Comparison of ENCODE assay signal across 1 cellular context in the genomic region with DNA sequence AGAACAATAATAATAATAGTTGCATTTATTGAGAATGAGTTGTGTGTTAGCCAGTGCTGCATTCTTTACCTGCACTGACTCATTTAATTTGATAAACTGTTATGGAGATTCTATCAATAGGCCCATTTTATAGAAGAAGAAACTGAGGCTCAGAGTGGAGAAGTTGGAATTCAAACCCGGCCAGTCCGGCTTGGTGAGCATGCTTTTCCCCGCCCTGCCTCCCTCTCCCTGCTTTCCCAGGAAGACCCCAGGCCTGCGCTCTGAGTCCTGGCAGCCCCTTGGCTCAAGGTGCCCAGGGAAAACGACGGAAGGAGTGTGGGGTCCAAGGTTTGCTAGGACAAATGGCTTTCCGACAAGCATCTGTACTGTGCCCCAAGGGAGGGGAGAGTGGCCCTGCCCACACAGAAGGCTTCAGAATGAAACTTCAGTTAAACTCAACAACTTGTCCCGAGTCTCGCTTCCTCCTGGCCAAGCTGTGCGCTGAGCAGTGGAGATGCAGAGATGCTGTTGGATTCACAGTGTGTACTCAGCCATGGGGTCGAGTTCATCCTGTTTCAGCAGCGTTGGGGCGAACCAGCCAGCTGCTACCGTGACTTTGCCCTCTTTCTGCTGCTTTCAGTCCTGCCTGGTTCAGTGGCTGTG.
TF ChIP-seq lines count a peak whose summit lies in the region.

No MANE protein-coding gene starts in this region.

TF ChIP-seq in K562, 482 proteins besides CTCF, POLR2A, EP300 and RAD21:
- TF ChIP-seq MED1 (CRISPR knock-in tag; IDR thresholded peaks at IDR 0.05; ENCODE audit: borderline replicate concordance), result no peak
- TF ChIP-seq SRF (CRISPR knock-in tag; IDR thresholded peaks at IDR 0.05), result no peak
- TF ChIP-seq FOXK1 (CRISPR knock-in tag; IDR thresholded peaks at IDR 0.05; ENCODE audit: borderline replicate concordance), result no peak
- no peak for TF ChIP-seq FOXK2 (conservative IDR thresholded peaks at IDR 0.05 in 1 of 2, IDR thresholded peaks at IDR 0.05 in 1 of 2; ENCODE audit: low read depth in 2 of 2)
- TF ChIP-seq NR3C1 (CRISPR knock-in tag; IDR thresholded peaks at IDR 0.05), result peak; percentile 43; the same call in 1 of the 2 replicates
- no peak for TF ChIP-seq JUND (IDR thresholded peaks at IDR 0.05; ENCODE audit: borderline replicate concordance, low read depth, low read length)
- peak; percentile 7; the same call in 1 of the 3 replicates for TF ChIP-seq JUND (tag; IDR thresholded peaks at IDR 0.05; ENCODE audit: borderline replicate concordance, low read depth, low read length)
- TF ChIP-seq NR2C2 (CRISPR knock-in tag; IDR thresholded peaks at IDR 0.05), result no peak
- TF ChIP-seq NR2C2 (tag; IDR thresholded peaks at IDR 0.05), result no peak
- 0 out of 2 replicates have a peak, but pooled peaks have one; percentile 9 for TF ChIP-seq DPF2 (IDR thresholded peaks at IDR 0.05)
- no peak for TF ChIP-seq SMARCB1 (IDR thresholded peaks at IDR 0.05; ENCODE audit: insufficient read length, low read depth)
- peak; percentile 87 for TF ChIP-seq SMARCA5 (IDR thresholded peaks at IDR 0.05)
- no peak for TF ChIP-seq ZNF561 (CRISPR knock-in tag; conservative IDR thresholded peaks at IDR 0.05)
- TF ChIP-seq ZNF324 (CRISPR knock-in tag; IDR thresholded peaks at IDR 0.05), result no peak
- TF ChIP-seq HNRNPLL (IDR thresholded peaks at IDR 0.05; ENCODE audit: low read depth, low read length, poor library complexity, severe bottlenecking), result no peak
- TF ChIP-seq RBFOX2 (IDR thresholded peaks at IDR 0.05; ENCODE audit: low read depth, low read length), result no peak
- 0 out of 2 replicates have a peak, but pooled peaks have one; percentile 3 for TF ChIP-seq ATF7 (IDR thresholded peaks at IDR 0.05)
- 0 out of 2 replicates have a peak, but pooled peaks have one; percentile 32 for TF ChIP-seq CBX1 (IDR thresholded peaks at IDR 0.05; ENCODE audit: low read depth)
- no peak for TF ChIP-seq ZNF232 (CRISPR knock-in tag; IDR thresholded peaks at IDR 0.05)
- TF ChIP-seq ZNF184 (CRISPR knock-in tag; IDR thresholded peaks at IDR 0.05), result no peak
- no peak for TF ChIP-seq POLR2AphosphoS2 (IDR thresholded peaks at IDR 0.05; ENCODE audit: low read length)
- 0 out of 2 replicates have a peak, but pooled peaks have one; percentile 7 for TF ChIP-seq GATAD2B (IDR thresholded peaks at IDR 0.05; ENCODE audit: borderline replicate concordance)
- TF ChIP-seq ZC3H8 (IDR thresholded peaks at IDR 0.05), result no peak
- no peak for TF ChIP-seq ZNF717 (CRISPR knock-in tag; IDR thresholded peaks at IDR 0.05)
- peak; percentile 99 for TF ChIP-seq BCOR (IDR thresholded peaks at IDR 0.05)
- TF ChIP-seq, protein P1, sequence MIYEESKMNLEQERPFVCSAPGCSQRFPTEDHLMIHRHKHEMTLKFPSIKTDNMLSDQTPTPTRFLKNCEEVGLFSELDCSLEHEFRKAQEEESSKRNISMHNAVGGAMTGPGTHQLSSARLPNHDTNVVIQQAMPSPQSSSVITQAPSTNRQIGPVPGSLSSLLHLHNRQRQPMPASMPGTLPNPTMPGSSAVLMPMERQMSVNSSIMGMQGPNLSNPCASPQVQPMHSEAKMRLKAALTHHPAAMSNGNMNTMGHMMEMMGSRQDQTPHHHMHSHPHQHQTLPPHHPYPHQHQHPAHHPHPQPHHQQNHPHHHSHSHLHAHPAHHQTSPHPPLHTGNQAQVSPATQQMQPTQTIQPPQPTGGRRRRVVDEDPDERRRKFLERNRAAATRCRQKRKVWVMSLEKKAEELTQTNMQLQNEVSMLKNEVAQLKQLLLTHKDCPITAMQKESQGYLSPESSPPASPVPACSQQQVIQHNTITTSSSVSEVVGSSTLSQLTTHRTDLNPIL (CRISPR knock-in tag; IDR thresholded peaks at IDR 0.05), result no peak
- no peak for TF ChIP-seq GABPB1 (CRISPR knock-in tag; IDR thresholded peaks at IDR 0.05)
- TF ChIP-seq, protein P2, sequence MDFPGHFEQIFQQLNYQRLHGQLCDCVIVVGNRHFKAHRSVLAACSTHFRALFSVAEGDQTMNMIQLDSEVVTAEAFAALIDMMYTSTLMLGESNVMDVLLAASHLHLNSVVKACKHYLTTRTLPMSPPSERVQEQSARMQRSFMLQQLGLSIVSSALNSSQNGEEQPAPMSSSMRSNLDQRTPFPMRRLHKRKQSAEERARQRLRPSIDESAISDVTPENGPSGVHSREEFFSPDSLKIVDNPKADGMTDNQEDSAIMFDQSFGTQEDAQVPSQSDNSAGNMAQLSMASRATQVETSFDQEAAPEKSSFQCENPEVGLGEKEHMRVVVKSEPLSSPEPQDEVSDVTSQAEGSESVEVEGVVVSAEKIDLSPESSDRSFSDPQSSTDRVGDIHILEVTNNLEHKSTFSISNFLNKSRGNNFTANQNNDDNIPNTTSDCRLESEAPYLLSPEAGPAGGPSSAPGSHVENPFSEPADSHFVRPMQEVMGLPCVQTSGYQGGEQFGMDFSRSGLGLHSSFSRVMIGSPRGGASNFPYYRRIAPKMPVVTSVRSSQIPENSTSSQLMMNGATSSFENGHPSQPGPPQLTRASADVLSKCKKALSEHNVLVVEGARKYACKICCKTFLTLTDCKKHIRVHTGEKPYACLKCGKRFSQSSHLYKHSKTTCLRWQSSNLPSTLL (IDR thresholded peaks at IDR 0.05), result no peak
- no peak for TF ChIP-seq SP1 (CRISPR knock-in tag; IDR thresholded peaks at IDR 0.05)
- TF ChIP-seq NR2F6 (CRISPR knock-in tag; IDR thresholded peaks at IDR 0.05), result no peak
- TF ChIP-seq CHD4 (IDR thresholded peaks at IDR 0.05; ENCODE audit: insufficient read depth, insufficient replicate concordance, low read depth, low read length, poor library complexity, severe bottlenecking), result peak; percentile 84
- TF ChIP-seq, protein P3, sequence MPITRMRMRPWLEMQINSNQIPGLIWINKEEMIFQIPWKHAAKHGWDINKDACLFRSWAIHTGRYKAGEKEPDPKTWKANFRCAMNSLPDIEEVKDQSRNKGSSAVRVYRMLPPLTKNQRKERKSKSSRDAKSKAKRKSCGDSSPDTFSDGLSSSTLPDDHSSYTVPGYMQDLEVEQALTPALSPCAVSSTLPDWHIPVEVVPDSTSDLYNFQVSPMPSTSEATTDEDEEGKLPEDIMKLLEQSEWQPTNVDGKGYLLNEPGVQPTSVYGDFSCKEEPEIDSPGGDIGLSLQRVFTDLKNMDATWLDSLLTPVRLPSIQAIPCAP (CRISPR knock-in tag; IDR thresholded peaks at IDR 0.05; ENCODE audit: borderline replicate concordance), result no peak
- TF ChIP-seq ZNF165 (CRISPR knock-in tag; IDR thresholded peaks at IDR 0.05; ENCODE audit: borderline replicate concordance), result no peak
- TF ChIP-seq, protein P4, sequence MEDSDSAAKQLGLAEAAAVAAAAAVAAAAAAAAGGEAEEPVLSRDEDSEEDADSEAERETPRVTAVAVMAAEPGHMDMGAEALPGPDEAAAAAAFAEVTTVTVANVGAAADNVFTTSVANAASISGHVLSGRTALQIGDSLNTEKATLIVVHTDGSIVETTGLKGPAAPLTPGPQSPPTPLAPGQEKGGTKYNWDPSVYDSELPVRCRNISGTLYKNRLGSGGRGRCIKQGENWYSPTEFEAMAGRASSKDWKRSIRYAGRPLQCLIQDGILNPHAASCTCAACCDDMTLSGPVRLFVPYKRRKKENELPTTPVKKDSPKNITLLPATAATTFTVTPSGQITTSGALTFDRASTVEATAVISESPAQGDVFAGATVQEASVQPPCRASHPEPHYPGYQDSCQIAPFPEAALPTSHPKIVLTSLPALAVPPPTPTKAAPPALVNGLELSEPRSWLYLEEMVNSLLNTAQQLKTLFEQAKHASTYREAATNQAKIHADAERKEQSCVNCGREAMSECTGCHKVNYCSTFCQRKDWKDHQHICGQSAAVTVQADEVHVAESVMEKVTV (CRISPR knock-in tag; IDR thresholded peaks at IDR 0.05), result no peak
- TF ChIP-seq KLF1 (tag; IDR thresholded peaks at IDR 0.05), result no peak
- no peak for TF ChIP-seq RBM15 (IDR thresholded peaks at IDR 0.05; ENCODE audit: insufficient read depth, low read length)
- 0 out of 4 replicates have a peak, but pooled peaks of 1 of the 2 experiments have one; percentile 28 for TF ChIP-seq RCOR1 (IDR thresholded peaks at IDR 0.05; ENCODE audit: borderline replicate concordance in 1 of 2, low read depth in 2 of 2, low read length in 2 of 2)
- no peak for TF ChIP-seq ARID1B (IDR thresholded peaks at IDR 0.05)
- TF ChIP-seq YBX1 (IDR thresholded peaks at IDR 0.05), result no peak
- TF ChIP-seq FOSL1 (tag; conservative IDR thresholded peaks at IDR 0.05), result 0 out of 2 replicates have a peak, but pooled peaks have one; percentile 9
- no peak for TF ChIP-seq ZKSCAN3 (CRISPR knock-in tag; IDR thresholded peaks at IDR 0.05)
- peak; percentile 91; the same call in 1 of the 2 replicates for TF ChIP-seq HDAC2 (IDR thresholded peaks at IDR 0.05)
- TF ChIP-seq, protein P5, sequence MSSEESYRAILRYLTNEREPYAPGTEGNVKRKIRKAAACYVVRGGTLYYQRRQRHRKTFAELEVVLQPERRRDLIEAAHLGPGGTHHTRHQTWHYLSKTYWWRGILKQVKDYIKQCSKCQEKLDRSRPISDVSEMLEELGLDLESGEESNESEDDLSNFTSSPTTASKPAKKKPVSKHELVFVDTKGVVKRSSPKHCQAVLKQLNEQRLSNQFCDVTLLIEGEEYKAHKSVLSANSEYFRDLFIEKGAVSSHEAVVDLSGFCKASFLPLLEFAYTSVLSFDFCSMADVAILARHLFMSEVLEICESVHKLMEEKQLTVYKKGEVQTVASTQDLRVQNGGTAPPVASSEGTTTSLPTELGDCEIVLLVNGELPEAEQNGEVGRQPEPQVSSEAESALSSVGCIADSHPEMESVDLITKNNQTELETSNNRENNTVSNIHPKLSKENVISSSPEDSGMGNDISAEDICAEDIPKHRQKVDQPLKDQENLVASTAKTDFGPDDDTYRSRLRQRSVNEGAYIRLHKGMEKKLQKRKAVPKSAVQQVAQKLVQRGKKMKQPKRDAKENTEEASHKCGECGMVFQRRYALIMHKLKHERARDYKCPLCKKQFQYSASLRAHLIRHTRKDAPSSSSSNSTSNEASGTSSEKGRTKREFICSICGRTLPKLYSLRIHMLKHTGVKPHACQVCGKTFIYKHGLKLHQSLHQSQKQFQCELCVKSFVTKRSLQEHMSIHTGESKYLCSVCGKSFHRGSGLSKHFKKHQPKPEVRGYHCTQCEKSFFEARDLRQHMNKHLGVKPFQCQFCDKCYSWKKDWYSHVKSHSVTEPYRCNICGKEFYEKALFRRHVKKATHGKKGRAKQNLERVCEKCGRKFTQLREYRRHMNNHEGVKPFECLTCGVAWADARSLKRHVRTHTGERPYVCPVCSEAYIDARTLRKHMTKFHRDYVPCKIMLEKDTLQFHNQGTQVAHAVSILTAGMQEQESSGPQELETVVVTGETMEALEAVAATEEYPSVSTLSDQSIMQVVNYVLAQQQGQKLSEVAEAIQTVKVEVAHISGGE (CRISPR knock-in tag; IDR thresholded peaks at IDR 0.05), result no peak
- peak; percentile 78 for TF ChIP-seq ADNP (tag; IDR thresholded peaks at IDR 0.05)
- TF ChIP-seq FOXA1 (IDR thresholded peaks at IDR 0.05; ENCODE audit: borderline replicate concordance), result no peak
- TF ChIP-seq BHLHE40 (IDR thresholded peaks at IDR 0.05; ENCODE audit: low read length), result no peak
- TF ChIP-seq CBX8 (IDR thresholded peaks at IDR 0.05; ENCODE audit: borderline replicate concordance, extremely low read depth, low read depth, low read length, poor library complexity, severe bottlenecking), result no peak
- peak; percentile 81 to 89 for TF ChIP-seq KDM1A (IDR thresholded peaks at IDR 0.05)
- TF ChIP-seq RBM25 (IDR thresholded peaks at IDR 0.05; ENCODE audit: low read depth, low read length, severe bottlenecking), result peak; percentile 94
- TF ChIP-seq NFIX (CRISPR knock-in tag; IDR thresholded peaks at IDR 0.05; ENCODE audit: low read depth), result no peak
- no peak for TF ChIP-seq DIDO1 (tag; IDR thresholded peaks at IDR 0.05; ENCODE audit: low read depth)
- TF ChIP-seq CXXC5 (CRISPR knock-in tag; IDR thresholded peaks at IDR 0.05), result 0 out of 2 replicates have a peak, but pooled peaks have one; percentile 26
- 0 out of 2 replicates have a peak, but pooled peaks have one; percentile 11 for TF ChIP-seq SMAD4 (CRISPR knock-in tag; conservative IDR thresholded peaks at IDR 0.05)
- no peak for TF ChIP-seq ATF1 (CRISPR knock-in tag; IDR thresholded peaks at IDR 0.05)
- TF ChIP-seq ATF1 (tag; IDR thresholded peaks at IDR 0.05), result peak; percentile 59
